1 cellular context compared by ENCODE assay signal in genomic region chr1:16440480-16441311, GRCh38.
A peak's percentile ranks its signal among the peaks of the same experiment; 100 is the strongest.
TF ChIP-seq lines count a peak whose summit lies in the region.

NECAP2 (plus strand) TSS chr1:16440724; CDS start chr1:16440762, 38 bp downstream.

TF ChIP-seq in HepG2, 621 proteins besides CTCF, POLR2A, EP300 and RAD21 (continued from another document and continues in another):
- peak; percentile 63 for TF ChIP-seq PAXIP1 (CRISPR knock-in tag; conservative IDR thresholded peaks at IDR 0.05)
- 0 out of 2 replicates have a peak, but pooled peaks have one; percentile 56 for TF ChIP-seq HINFP (CRISPR knock-in tag; IDR thresholded peaks at IDR 0.05; ENCODE audit: low read depth)
- peak; percentile 93; the same call in 1 of the 2 replicates for TF ChIP-seq ZSCAN21 (CRISPR knock-in tag; IDR thresholded peaks at IDR 0.05; ENCODE audit: borderline replicate concordance)
- TF ChIP-seq HDAC6 (IDR thresholded peaks at IDR 0.05; ENCODE audit: low read depth, low read length): no peak
- peak; percentile 84 for TF ChIP-seq THAP7 (CRISPR knock-in tag; IDR thresholded peaks at IDR 0.05)
- peak; percentile 87 for TF ChIP-seq ZNF446 (CRISPR knock-in tag; IDR thresholded peaks at IDR 0.05)
- no peak for TF ChIP-seq ZNF660 (CRISPR knock-in tag; IDR thresholded peaks at IDR 0.05; ENCODE audit: borderline replicate concordance, low read depth)
- peak; percentile 96 for TF ChIP-seq ZGPAT (CRISPR knock-in tag; IDR thresholded peaks at IDR 0.05)
- TF ChIP-seq FIP1L1 (IDR thresholded peaks at IDR 0.05; ENCODE audit: borderline replicate concordance, insufficient read depth, low read depth, low read length): no peak; the same call in 1 of the 2 replicates
- 0 out of 2 replicates have a peak, but pooled peaks have one; percentile 45 for TF ChIP-seq ZNF451 (CRISPR knock-in tag; IDR thresholded peaks at IDR 0.05)
- TF ChIP-seq HOXD1 (CRISPR knock-in tag; IDR thresholded peaks at IDR 0.05): peak; percentile 46; the same call in 1 of the 2 replicates
- peak; percentile 64; the same call in 1 of the 2 replicates for TF ChIP-seq ZNF768 (CRISPR knock-in tag; IDR thresholded peaks at IDR 0.05)
- TF ChIP-seq CHD2 (IDR thresholded peaks at IDR 0.05; ENCODE audit: low read depth, low read length): peak; percentile 17; the same call in 1 of the 2 replicates
- peak; percentile 79 for TF ChIP-seq MEF2D (CRISPR knock-in tag; IDR thresholded peaks at IDR 0.05)
- peak; percentile 71 for TF ChIP-seq TFE3 (CRISPR knock-in tag; IDR thresholded peaks at IDR 0.05)
- peak; percentile 97 for TF ChIP-seq ERF (CRISPR knock-in tag; IDR thresholded peaks at IDR 0.05)
- peak; percentile 60; the same call in 1 of the 2 replicates for TF ChIP-seq PPARG (CRISPR knock-in tag; conservative IDR thresholded peaks at IDR 0.05)
- no peak; the same call in 1 of the 2 replicates for TF ChIP-seq AHR (CRISPR knock-in tag; IDR thresholded peaks at IDR 0.05)
- peak; percentile 55 for TF ChIP-seq CREB1 (IDR thresholded peaks at IDR 0.05)
- peak; percentile 91 for TF ChIP-seq CREB1 (CRISPR knock-in tag; IDR thresholded peaks at IDR 0.05)
- TF ChIP-seq ZBTB4 (CRISPR knock-in tag; IDR thresholded peaks at IDR 0.05; ENCODE audit: borderline replicate concordance): peak; percentile 87; the same call in 1 of the 2 replicates
- TF ChIP-seq PBX2 (CRISPR knock-in tag; IDR thresholded peaks at IDR 0.05): no peak
- peak; percentile 90 for TF ChIP-seq SALL1 (CRISPR knock-in tag; IDR thresholded peaks at IDR 0.05)
- TF ChIP-seq ZSCAN22 (CRISPR knock-in tag; IDR thresholded peaks at IDR 0.05): no peak
- TF ChIP-seq ZNF75D (CRISPR knock-in tag; IDR thresholded peaks at IDR 0.05; ENCODE audit: borderline replicate concordance): no peak
- 0 out of 2 replicates have a peak, but pooled peaks have one; percentile 19 for TF ChIP-seq JDP2 (CRISPR knock-in tag; IDR thresholded peaks at IDR 0.05; ENCODE audit: borderline replicate concordance)
- no peak for TF ChIP-seq HNRNPH1 (optimal IDR thresholded peaks at IDR 0.05; ENCODE audit: low read depth, low read length)
- peak; percentile 82 for TF ChIP-seq ISL2 (CRISPR knock-in tag; IDR thresholded peaks at IDR 0.05)
- TF ChIP-seq ZNF770 (CRISPR knock-in tag; IDR thresholded peaks at IDR 0.05): peak; percentile 87
- no peak for TF ChIP-seq NFIB (CRISPR knock-in tag; IDR thresholded peaks at IDR 0.05; ENCODE audit: borderline replicate concordance)
- no peak for TF ChIP-seq TAF15 (IDR thresholded peaks at IDR 0.05; ENCODE audit: low read depth, low read length, poor library complexity, severe bottlenecking)
- peak; percentile 84 for TF ChIP-seq ZNF792 (CRISPR knock-in tag; IDR thresholded peaks at IDR 0.05)
- peak; percentile 86; the same call in 1 of the 2 replicates for TF ChIP-seq ZNF749 (CRISPR knock-in tag; IDR thresholded peaks at IDR 0.05; ENCODE audit: borderline replicate concordance)
- TF ChIP-seq SNAPC5 (CRISPR knock-in tag; IDR thresholded peaks at IDR 0.05; ENCODE audit: borderline replicate concordance): no peak
- TF ChIP-seq ZNF251 (CRISPR knock-in tag; IDR thresholded peaks at IDR 0.05): no peak
- no peak for TF ChIP-seq FOXP1 (IDR thresholded peaks at IDR 0.05)
- no peak for TF ChIP-seq FOXP1 (CRISPR knock-in tag; IDR thresholded peaks at IDR 0.05)
- TF ChIP-seq PRDM15 (CRISPR knock-in tag; IDR thresholded peaks at IDR 0.05): no peak
- TF ChIP-seq KMT2B (CRISPR knock-in tag; IDR thresholded peaks at IDR 0.05): peak; percentile 97
